8 cellular contexts compared by ENCODE assay signal in the genomic region with DNA sequence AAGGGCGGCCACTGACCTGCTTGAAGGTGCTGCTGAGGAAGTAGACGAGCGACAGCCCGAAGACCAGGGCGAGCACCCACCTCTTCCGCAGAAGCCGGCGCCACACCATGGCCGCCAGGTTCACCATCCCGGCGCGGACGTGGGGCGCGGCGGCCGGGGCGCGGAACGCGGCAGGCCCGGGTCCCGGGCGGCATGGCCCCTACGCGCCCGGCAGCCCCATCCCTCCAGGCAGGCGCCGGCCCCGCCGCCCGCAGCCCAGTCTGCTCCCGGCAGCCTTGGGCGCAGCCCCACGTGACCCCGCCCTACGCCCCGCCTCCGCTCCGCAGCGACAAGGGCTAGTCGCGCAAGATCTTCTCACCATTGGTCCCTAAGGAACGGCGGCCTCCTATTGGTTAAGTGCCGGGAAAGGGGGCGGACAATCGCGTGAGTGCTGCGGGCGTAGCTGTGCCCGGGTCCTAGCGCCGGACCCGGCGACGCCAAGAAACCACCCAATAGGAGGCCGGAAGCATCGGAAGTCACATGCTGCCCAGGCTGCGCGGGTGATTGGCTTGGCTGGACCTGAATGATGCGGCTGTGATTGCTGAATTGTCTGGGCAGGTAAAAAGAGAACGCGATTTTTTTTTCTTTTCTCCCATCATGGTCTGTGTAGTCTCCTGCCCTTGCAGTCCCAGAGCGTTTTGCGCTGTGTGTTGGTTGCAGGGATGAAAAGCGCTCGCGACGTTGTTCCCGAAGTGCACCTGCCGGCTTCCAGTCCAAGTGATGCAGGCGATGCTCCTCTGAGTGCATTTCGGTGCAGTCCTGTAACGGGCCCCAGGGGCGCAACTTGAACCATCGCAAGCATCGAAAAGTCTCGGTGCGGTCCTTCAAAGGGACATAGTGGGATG. TPM values are rescaled to one million over a fixed set of nuclear protein-coding genes. Genes with fewer than 3 reads are reported as not detected.
DNase-seq lines count a peak whose midpoint lies in the region; ATAC-seq and FAIRE-seq lines count a peak whose summit lies in the region.

A gene with protein sequence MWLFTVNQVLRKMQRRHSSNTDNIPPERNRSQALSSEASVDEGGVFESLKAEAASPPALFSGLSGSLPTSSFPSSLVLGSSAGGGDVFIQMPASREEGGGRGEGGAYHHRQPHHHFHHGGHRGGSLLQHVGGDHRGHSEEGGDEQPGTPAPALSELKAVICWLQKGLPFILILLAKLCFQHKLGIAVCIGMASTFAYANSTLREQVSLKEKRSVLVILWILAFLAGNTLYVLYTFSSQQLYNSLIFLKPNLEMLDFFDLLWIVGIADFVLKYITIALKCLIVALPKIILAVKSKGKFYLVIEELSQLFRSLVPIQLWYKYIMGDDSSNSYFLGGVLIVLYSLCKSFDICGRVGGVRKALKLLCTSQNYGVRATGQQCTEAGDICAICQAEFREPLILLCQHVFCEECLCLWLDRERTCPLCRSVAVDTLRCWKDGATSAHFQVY (plus strand): TSS at position 542 of the 884 bp plus-strand sequence. CDS start 2,183 bp downstream, outside the sequence.
A gene with protein sequence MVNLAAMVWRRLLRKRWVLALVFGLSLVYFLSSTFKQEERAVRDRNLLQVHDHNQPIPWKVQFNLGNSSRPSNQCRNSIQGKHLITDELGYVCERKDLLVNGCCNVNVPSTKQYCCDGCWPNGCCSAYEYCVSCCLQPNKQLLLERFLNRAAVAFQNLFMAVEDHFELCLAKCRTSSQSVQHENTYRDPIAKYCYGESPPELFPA (minus strand): TSS at position 296 of the 884 bp plus-strand sequence. CDS start 169 bp downstream, at position 127.

- DNase-seq in Caki2 (ENCODE audit: low read depth) (peak; percentile 96), HTR-8/SVneo (ENCODE audit: insufficient read length, low spot score) (peak; percentile 99), NOMO-1 treated with dmso at 0.1 percent for 144 hours (lab: John Stamatoyannopoulos, UW; ENCODE audit: unreplicated experiment) (peak; percentile 99)
- DNase-seq in activated CD8-positive, alpha-beta memory T cell treated with anti-CD3 and anti-CD28 coated beads, Interleukin-2, amount 50 U/mL, for 1 hour (ENCODE audit: extremely low read depth) = peak; percentile 97
- peak; percentile 96 to 99 for DNase-seq in stimulated activated CD8-positive, alpha-beta memory T cell treated with anti-CD3 and anti-CD28 coated beads, Interleukin-15, amount 100 ng/mL, for 4 hours (ENCODE audit: low read depth in 2 of 2)

- ATAC-seq in GM21367 (IDR thresholded peaks at IDR 0.05; ENCODE audit: unreplicated experiment) = peak; percentile 98

- no peaks in the 10 kb centered on the region for H3K9me3 ChIP-seq in mesodermal cell (ENCODE audit: control insufficient read depth, low read length)

- H3K4me3 ChIP-seq in mesodermal cell (ENCODE audit: extremely low read depth, insufficient read depth, low read length, poor library complexity, severe bottlenecking) = peak within 1 kb of the TSS; percentile 74

- no peak within 1 kb of the TSS for H3K27ac ChIP-seq in mesodermal cell (ENCODE audit: low read depth, low read length, severe bottlenecking)

- H3K36me3 ChIP-seq in mesodermal cell (ENCODE audit: control insufficient read depth, insufficient read depth, low read length) = peaks cover 12% of the 10 kb centered on the region

- 1% methylated on average over 61 to 76 of the region's 80 CpGs for WGBS in mesodermal cell (ENCODE audit: insufficient coverage in 2 of 2), 2 experiments

- in situ Hi-C loops in Caki2 (cut with HindIII; ENCODE audit: low pct_unique_long_range_greater_than_20kb, low sequenced_read_pairs) = no loop called here

- FAIRE-seq in HTR-8/SVneo (lab: Jason Lieb, UNC) (peak; percentile 90), endometrium (lab: Jason Lieb, UNC) (peak; percentile 96)

- no peaks in the 10 kb centered on the region for H3K4me1 ChIP-seq in mesodermal cell (ENCODE audit: control insufficient read depth, insufficient read depth, low read length, poor library complexity, severe bottlenecking)

RNA-seq across cellular contexts. Expression of the first gene that starts in this region (rescaled TPM):
- total RNA-seq in Caki2 (2014; rRNA removed; shearing (Covaris generic); ENCODE audit: low replicate concordance) = 4.1 and 14.4 TPM in 2 replicates
- 3.2 TPM for polyA plus RNA-seq in mesodermal cell (2013, experiment 1 of 2)
- 3.1 TPM for polyA plus RNA-seq in mesodermal cell (2013, experiment 2 of 2)

RNA-seq across cellular contexts. Expression of the second gene that starts in this region (rescaled TPM):
- 13.9 and 25.6 TPM in 2 replicates for total RNA-seq in Caki2 (2014; rRNA removed; shearing (Covaris generic); ENCODE audit: low replicate concordance)
- 18.4 TPM for polyA plus RNA-seq in mesodermal cell (2013, experiment 1 of 2)
- 18.7 TPM for polyA plus RNA-seq in mesodermal cell (2013, experiment 2 of 2)
